In genomic region chr20:47354710-47355488, GRCh38 we compare ENCODE assay signal across 1 cellular context.
TF ChIP-seq lines count a peak whose summit lies in the region.

No MANE protein-coding gene starts in this region.

TF ChIP-seq in HepG2, 621 proteins besides CTCF, POLR2A, EP300 and RAD21 (continued from another document and continues in another):
- TF ChIP-seq ARID5B (CRISPR knock-in tag; IDR thresholded peaks at IDR 0.05) = peak; percentile 52; the same call in 1 of the 2 replicates
- TF ChIP-seq U2AF2 (IDR thresholded peaks at IDR 0.05; ENCODE audit: low read depth, low read length) = no peak
- TF ChIP-seq, protein P1, sequence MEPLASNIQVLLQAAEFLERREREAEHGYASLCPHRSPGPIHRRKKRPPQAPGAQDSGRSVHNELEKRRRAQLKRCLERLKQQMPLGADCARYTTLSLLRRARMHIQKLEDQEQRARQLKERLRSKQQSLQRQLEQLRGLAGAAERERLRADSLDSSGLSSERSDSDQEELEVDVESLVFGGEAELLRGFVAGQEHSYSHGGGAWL (CRISPR knock-in tag; IDR thresholded peaks at IDR 0.05) = no peak
- no peak for TF ChIP-seq PBX2 (CRISPR knock-in tag; IDR thresholded peaks at IDR 0.05)
- no peak for TF ChIP-seq ZNF781 (CRISPR knock-in tag; IDR thresholded peaks at IDR 0.05; ENCODE audit: borderline replicate concordance, not compliant biosample characterization)
- no peak for TF ChIP-seq XRCC5 (optimal IDR thresholded peaks at IDR 0.05; ENCODE audit: low read length)
- TF ChIP-seq ELF4 (CRISPR knock-in tag; IDR thresholded peaks at IDR 0.05; ENCODE audit: borderline replicate concordance) = peak; percentile 66; the same call in 1 of the 2 replicates
- TF ChIP-seq ZFP36L1 (CRISPR knock-in tag; IDR thresholded peaks at IDR 0.05) = no peak
- TF ChIP-seq ZBTB7A (CRISPR knock-in tag; IDR thresholded peaks at IDR 0.05) = no peak
- TF ChIP-seq ERF (CRISPR knock-in tag; IDR thresholded peaks at IDR 0.05) = peak; percentile 25; the same call in 1 of the 2 replicates
- no peak for TF ChIP-seq SMARCC2 (IDR thresholded peaks at IDR 0.05)
- no peak for TF ChIP-seq ZNF7 (CRISPR knock-in tag; IDR thresholded peaks at IDR 0.05)
- no peak for TF ChIP-seq MED13 (CRISPR knock-in tag; IDR thresholded peaks at IDR 0.05)
- no peak for TF ChIP-seq ZNF292 (CRISPR knock-in tag; IDR thresholded peaks at IDR 0.05; ENCODE audit: borderline replicate concordance, low read depth)
- TF ChIP-seq POLR2AphosphoS5 (IDR thresholded peaks at IDR 0.05; ENCODE audit: low read depth, low read length) = 0 out of 2 replicates have a peak, but pooled peaks have one; percentile 14
- TF ChIP-seq, protein P2, sequence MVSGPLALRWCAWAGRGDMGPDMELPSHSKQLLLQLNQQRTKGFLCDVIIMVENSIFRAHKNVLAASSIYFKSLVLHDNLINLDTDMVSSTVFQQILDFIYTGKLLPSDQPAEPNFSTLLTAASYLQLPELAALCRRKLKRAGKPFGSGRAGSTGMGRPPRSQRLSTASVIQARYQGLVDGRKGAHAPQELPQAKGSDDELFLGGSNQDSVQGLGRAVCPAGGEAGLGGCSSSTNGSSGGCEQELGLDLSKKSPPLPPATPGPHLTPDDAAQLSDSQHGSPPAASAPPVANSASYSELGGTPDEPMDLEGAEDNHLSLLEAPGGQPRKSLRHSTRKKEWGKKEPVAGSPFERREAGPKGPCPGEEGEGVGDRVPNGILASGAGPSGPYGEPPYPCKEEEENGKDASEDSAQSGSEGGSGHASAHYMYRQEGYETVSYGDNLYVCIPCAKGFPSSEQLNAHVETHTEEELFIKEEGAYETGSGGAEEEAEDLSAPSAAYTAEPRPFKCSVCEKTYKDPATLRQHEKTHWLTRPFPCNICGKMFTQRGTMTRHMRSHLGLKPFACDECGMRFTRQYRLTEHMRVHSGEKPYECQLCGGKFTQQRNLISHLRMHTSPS (CRISPR knock-in tag; IDR thresholded peaks at IDR 0.05; ENCODE audit: low read depth) = no peak
- TF ChIP-seq MAZ (IDR thresholded peaks at IDR 0.05; ENCODE audit: borderline replicate concordance, low read depth, low read length) = no peak
- 0 out of 2 replicates have a peak, but pooled peaks have one; percentile 14 for TF ChIP-seq MAZ (CRISPR knock-in tag; IDR thresholded peaks at IDR 0.05; ENCODE audit: low read depth)
- TF ChIP-seq JARID2 (CRISPR knock-in tag; IDR thresholded peaks at IDR 0.05; ENCODE audit: insufficient replicate concordance) = no peak
- 0 out of 2 replicates have a peak, but pooled peaks have one; percentile 22 for TF ChIP-seq MED1 (CRISPR knock-in tag; IDR thresholded peaks at IDR 0.05)
- peak; percentile 70; the same call in 1 of the 2 replicates for TF ChIP-seq FOXK2 (IDR thresholded peaks at IDR 0.05)
- TF ChIP-seq GTF2F1 (IDR thresholded peaks at IDR 0.05; ENCODE audit: low read length) = no peak
- TF ChIP-seq ZNF451 (CRISPR knock-in tag; IDR thresholded peaks at IDR 0.05) = no peak
- TF ChIP-seq HNRNPH1 (optimal IDR thresholded peaks at IDR 0.05; ENCODE audit: low read depth, low read length) = no peak
- TF ChIP-seq, protein P3, sequence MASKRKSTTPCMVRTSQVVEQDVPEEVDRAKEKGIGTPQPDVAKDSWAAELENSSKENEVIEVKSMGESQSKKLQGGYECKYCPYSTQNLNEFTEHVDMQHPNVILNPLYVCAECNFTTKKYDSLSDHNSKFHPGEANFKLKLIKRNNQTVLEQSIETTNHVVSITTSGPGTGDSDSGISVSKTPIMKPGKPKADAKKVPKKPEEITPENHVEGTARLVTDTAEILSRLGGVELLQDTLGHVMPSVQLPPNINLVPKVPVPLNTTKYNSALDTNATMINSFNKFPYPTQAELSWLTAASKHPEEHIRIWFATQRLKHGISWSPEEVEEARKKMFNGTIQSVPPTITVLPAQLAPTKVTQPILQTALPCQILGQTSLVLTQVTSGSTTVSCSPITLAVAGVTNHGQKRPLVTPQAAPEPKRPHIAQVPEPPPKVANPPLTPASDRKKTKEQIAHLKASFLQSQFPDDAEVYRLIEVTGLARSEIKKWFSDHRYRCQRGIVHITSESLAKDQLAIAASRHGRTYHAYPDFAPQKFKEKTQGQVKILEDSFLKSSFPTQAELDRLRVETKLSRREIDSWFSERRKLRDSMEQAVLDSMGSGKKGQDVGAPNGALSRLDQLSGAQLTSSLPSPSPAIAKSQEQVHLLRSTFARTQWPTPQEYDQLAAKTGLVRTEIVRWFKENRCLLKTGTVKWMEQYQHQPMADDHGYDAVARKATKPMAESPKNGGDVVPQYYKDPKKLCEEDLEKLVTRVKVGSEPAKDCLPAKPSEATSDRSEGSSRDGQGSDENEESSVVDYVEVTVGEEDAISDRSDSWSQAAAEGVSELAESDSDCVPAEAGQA (IDR thresholded peaks at IDR 0.05; ENCODE audit: low read depth) = no peak
- TF ChIP-seq, protein P3 (CRISPR knock-in tag; IDR thresholded peaks at IDR 0.05; ENCODE audit: borderline replicate concordance) = no peak
- TF ChIP-seq ATF7 (IDR thresholded peaks at IDR 0.05) = no peak
- no peak; the same call in 1 of the 2 replicates for TF ChIP-seq ATF7 (CRISPR knock-in tag; IDR thresholded peaks at IDR 0.05)
- TF ChIP-seq ZNF121 (CRISPR knock-in tag; IDR thresholded peaks at IDR 0.05) = no peak
- TF ChIP-seq ATF1 (CRISPR knock-in tag; IDR thresholded peaks at IDR 0.05) = no peak
- peak; percentile 12; the same call in 1 of the 2 replicates for TF ChIP-seq HDAC2 (CRISPR knock-in tag; IDR thresholded peaks at IDR 0.05)
- no peak for TF ChIP-seq KMT2A (CRISPR knock-in tag; IDR thresholded peaks at IDR 0.05)
- no peak for TF ChIP-seq EZH2 (conservative IDR thresholded peaks at IDR 0.05; ENCODE audit: low read depth, low read length)
- TF ChIP-seq SALL1 (CRISPR knock-in tag; IDR thresholded peaks at IDR 0.05) = no peak
- no peak for TF ChIP-seq ZNF510 (CRISPR knock-in tag; IDR thresholded peaks at IDR 0.05; ENCODE audit: low read depth)
- peak; percentile 85 for TF ChIP-seq GATAD2A (CRISPR knock-in tag; IDR thresholded peaks at IDR 0.05)
- TF ChIP-seq ARNT2 (CRISPR knock-in tag; IDR thresholded peaks at IDR 0.05; ENCODE audit: low read depth) = no peak; the same call in 1 of the 2 replicates
- no peak for TF ChIP-seq ZNF142 (CRISPR knock-in tag; IDR thresholded peaks at IDR 0.05)
- TF ChIP-seq MXD1 (CRISPR knock-in tag; IDR thresholded peaks at IDR 0.05) = no peak
- no peak for TF ChIP-seq TEF (CRISPR knock-in tag; IDR thresholded peaks at IDR 0.05)
- TF ChIP-seq ZNF10 (CRISPR knock-in tag; IDR thresholded peaks at IDR 0.05; ENCODE audit: borderline replicate concordance, low read depth) = no peak
- TF ChIP-seq ETV5 (CRISPR knock-in tag; IDR thresholded peaks at IDR 0.05; ENCODE audit: borderline replicate concordance) = peak; percentile 81; the same call in 1 of the 2 replicates
- no peak for TF ChIP-seq ZNF724P (CRISPR knock-in tag; IDR thresholded peaks at IDR 0.05; ENCODE audit: borderline replicate concordance)
- no peak for TF ChIP-seq AHR (CRISPR knock-in tag; IDR thresholded peaks at IDR 0.05)
- no peak for TF ChIP-seq ZNF761 (CRISPR knock-in tag; conservative IDR thresholded peaks at IDR 0.05)
- no peak for TF ChIP-seq RARG (CRISPR knock-in tag; IDR thresholded peaks at IDR 0.05; ENCODE audit: low read depth)
